ENCODE assay signal across 1 cellular context in genomic region chr1:89660086-89660946, GRCh38.
TF ChIP-seq lines count a peak whose summit lies in the region.

No MANE protein-coding gene starts in this region.

TF ChIP-seq in GM23338, 12 proteins besides CTCF, POLR2A, EP300 and RAD21 (continued from another document):
- no peak for TF ChIP-seq ZNF462 (CRISPR knock-in tag; IDR thresholded peaks at IDR 0.05)
- no peak for TF ChIP-seq ETS1 (IDR thresholded peaks at IDR 0.05)
- no peak for TF ChIP-seq EZH2 (IDR thresholded peaks at IDR 0.05; ENCODE audit: low read depth, unreplicated experiment)
- no peak for TF ChIP-seq STAT1 (IDR thresholded peaks at IDR 0.05; ENCODE audit: unreplicated experiment)
- no peak for TF ChIP-seq ZNF331 (CRISPR knock-in tag; IDR thresholded peaks at IDR 0.05; ENCODE audit: low read depth)
